ENCODE assay signal across 8 cellular contexts in the genomic region with DNA sequence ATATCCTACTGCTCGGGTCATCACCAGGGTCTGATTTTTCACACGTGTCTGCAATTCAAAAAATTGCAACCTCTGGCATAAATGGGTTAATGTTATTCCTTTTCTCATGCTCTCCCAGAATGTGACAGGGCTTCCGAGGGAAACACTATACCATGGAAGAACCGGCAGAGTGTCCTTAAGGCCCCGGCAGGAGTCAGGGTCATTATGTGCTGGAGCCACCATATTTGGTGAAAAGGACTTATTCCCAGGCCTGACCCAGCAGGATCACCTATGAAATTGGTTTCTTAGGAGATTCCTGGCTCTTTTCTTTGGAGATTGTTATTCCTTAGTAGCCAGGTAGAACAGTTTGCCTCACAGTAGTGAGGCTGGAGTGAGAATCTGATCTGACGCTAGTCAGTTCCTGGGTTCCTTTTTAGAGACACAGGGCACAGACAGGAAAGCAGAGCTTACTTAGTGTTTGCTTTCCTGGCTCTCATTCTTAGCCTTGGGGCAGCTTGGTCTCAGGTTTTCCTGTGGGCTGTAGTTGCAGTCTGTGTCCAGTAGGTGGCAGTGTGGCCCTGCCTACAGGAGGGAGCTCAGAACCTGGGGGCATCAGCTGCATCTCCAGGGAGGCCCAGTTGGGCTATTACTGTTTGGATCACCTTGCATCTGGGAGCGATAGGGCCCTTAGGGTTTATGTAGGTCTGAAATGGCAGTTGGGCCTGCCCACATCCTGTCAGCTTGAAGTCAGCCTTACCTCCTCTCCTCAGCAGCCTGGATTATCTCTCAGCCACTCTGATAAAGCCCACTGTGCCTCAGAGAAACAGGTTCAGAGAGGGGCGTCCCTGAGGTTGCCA. TPM values are rescaled to one million over a fixed set of nuclear protein-coding genes. Genes with fewer than 3 reads are reported as not detected.
DNase-seq lines count a peak whose midpoint lies in the region; ATAC-seq and TF ChIP-seq lines count a peak whose summit lies in the region.

No MANE protein-coding gene starts in this region.

- no peak for TF ChIP-seq POLR2A in spleen (IDR thresholded peaks at IDR 0.05)

- no peaks in the 10 kb centered on the region for H3K9me3 ChIP-seq in spleen

- H3K27me3 ChIP-seq in spleen (replicated peaks in 1 of 7) = no peaks in the 10 kb centered on the region

- TF ChIP-seq CTCF in astrocyte of the cerebellum (IDR thresholded peaks at IDR 0.05; ENCODE audit: low read depth, low read length, missing control alignments) (peak; percentile 100), spleen (IDR thresholded peaks at IDR 0.05 in 8 of 11, conservative IDR thresholded peaks at IDR 0.05 in 3 of 11) (peak; percentile 93 to 99 (median 98))

- in situ Hi-C loops in astrocyte of the cerebellum (cut with HindIII; ENCODE audit: low sequenced_read_pairs) = no loop called here

- 57 to 63% (median 61%) methylated on average over 8 of the region's 8 CpGs for WGBS in spleen, 5 donors

- intact Hi-C loops in spleen (cut with DNase I; ENCODE audit: low total_unique reads) = loop anchor here (2.0 to 10.0 kb wide), 2 partner anchors 47 to 101 kb away; no protein-coding TSS in a partner anchor

- H3K4me3 ChIP-seq in astrocyte of the cerebellum (ENCODE audit: low read depth, low read length) (no peak overlapping the region), spleen (no peak overlapping the region)

- no peak for ATAC-seq in GM19463 (IDR thresholded peaks at IDR 0.05; ENCODE audit: unreplicated experiment)

- no peak overlapping the region for H3K27ac ChIP-seq in spleen

- DNase-seq in NCI-H1436 (lab: John Stamatoyannopoulos, UW) (peak; percentile 79), NCI-H1436 treated with DMSO at 0.1 percent for 48 hours (lab: John Stamatoyannopoulos, UW) (no peak), NCI-H146 (lab: John Stamatoyannopoulos, UW) (peak; percentile 72), T-helper 22 cell (ENCODE audit: low read depth) (peak; percentile 41), astrocyte of the cerebellum (ENCODE audit: low read depth) (peak; percentile 48), hepatic stellate cell (ENCODE audit: low spot score) (peak; percentile 81), spleen (peak; percentile 90)

- H3K36me3 ChIP-seq in spleen = peaks cover 8 to 100% (median 95%) of the 10 kb centered on the region in 6 donors

- peaks cover 0 to 40% (median 16%) of the 10 kb centered on the region in 6 donors for H3K4me1 ChIP-seq in spleen

RNA-seq across cellular contexts. Expression of a gene that starts 12.4 kb away (rescaled TPM):
- total RNA-seq in spleen = 100 to 1,000 TPM; 238 to 337 (median 270) TPM
- 100 to 1,000 TPM; 198 to 559 (median 421) TPM for polyA plus RNA-seq in spleen

RNA-seq across cellular contexts. Expression of a gene that starts 16.5 kb away (rescaled TPM):
- total RNA-seq in spleen = 1 to 10 TPM; 2.7 to 9.6 (median 5.5) TPM
- 1 to 10 TPM; 7.2 to 9.5 (median 9.2) TPM for polyA plus RNA-seq in spleen

RNA-seq across cellular contexts. Expression of a gene that starts 21.3 kb away (rescaled TPM):
- total RNA-seq in spleen = 1 to 10 TPM in 4 of 7 donors, under 1 TPM in 2, not detected in 1; 0.70 to 5.4 (median 1.6) TPM
- 1 to 10 TPM; 3.9 to 5.5 (median 4.2) TPM for polyA plus RNA-seq in spleen

RNA-seq across cellular contexts. Expression of a gene that starts 21.7 kb away (rescaled TPM):
- 1 to 10 TPM; 3.6 to 9.5 (median 5.4) TPM for total RNA-seq in spleen
- 10 to 100 TPM in 1 of 3 donors, 1 to 10 TPM in 2; 6.9 to 17.2 (median 8.4) TPM for polyA plus RNA-seq in spleen

RNA-seq across cellular contexts. Expression of a gene that starts 25.2 kb away (rescaled TPM):
- total RNA-seq in spleen = not detected
- under 1 TPM in 1 of 3 donors, not detected in 2; 0.02 TPM for polyA plus RNA-seq in spleen
